1 cellular context compared by ENCODE assay signal in the genomic region with DNA sequence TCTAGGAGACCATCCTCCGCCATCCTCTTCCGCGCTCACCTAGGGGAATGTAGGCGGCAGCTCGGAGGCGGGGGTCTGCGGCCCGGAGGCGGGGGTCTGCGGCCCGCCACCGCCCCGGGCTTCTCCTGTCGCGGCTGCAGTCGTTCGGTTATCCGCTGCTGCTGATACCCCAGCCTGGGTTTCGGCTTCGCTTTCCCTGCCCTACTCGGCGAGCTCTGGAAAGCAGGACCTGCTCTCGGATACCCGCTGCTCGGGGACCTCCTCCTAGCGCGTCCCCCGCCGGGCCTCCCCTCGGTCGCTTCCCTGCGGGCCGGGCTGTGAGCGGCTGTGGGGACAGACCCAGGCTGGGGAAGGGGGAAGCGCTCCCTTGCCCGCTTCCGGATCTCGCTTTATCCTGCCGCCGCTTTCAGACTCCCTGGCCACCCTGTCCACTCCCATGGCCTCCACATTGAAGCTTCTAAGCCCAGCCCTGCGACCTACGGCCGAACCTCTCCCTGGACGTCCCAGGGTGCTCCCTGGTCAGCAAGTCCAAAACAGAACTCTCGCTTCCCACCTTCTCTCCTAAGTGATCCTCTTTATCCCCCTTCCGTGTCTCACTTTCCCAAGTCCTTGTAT.
TF ChIP-seq lines count a peak whose summit lies in the region.

No MANE protein-coding gene starts in this region.

TF ChIP-seq in SK-N-SH treated with all-trans-retinoic acid at 6 μM for 48 hours, 23 proteins besides CTCF, POLR2A, EP300 and RAD21 (continued from another document):
- no peak for TF ChIP-seq TSHZ2 (CRISPR knock-in tag; IDR thresholded peaks at IDR 0.05)
- TF ChIP-seq ZNF565 (CRISPR knock-in tag; conservative IDR thresholded peaks at IDR 0.05; ENCODE audit: low read depth) = no peak
